26 cellular contexts compared by ENCODE assay signal in genomic region chr11:117169726-117170125, GRCh38.
"Had no signal": no experiment of that assay in that cellular context is flagged by ENCODE, and none has a peak within 500 bp of the region (broad histone marks: within the 10 kb centered on the region; RNA-seq: fewer than 3 reads in every experiment).

No MANE protein-coding gene starts in this region.

- H3K4me3 Mint-ChIP-seq: activated naive CD4-positive, alpha-beta T cell treated with anti-CD3 and anti-CD28 coated beads, Interleukin-2, amount 50 U/mL, for 24 hours; activated naive CD8-positive, alpha-beta T cell treated with anti-CD3 and anti-CD28 coated beads, Interleukin-2, amount 50 U/mL, for 24 hours; endodermal cell; immature natural killer cell; naive thymus-derived CD8-positive, alpha-beta T cell had no signal

- H3K27me3 ChIP-seq: breast epithelium, heart left ventricle, tibial nerve had no signal

- H3K4me1 ChIP-seq: breast epithelium had no signal

- H3K36me3 ChIP-seq: breast epithelium had no signal

- H3K27ac ChIP-seq: breast epithelium, heart left ventricle, WERI-Rb-1 had no signal

- H3K27me3 Mint-ChIP-seq: activated naive CD4-positive, alpha-beta T cell treated with anti-CD3 and anti-CD28 coated beads, Interleukin-2, amount 50 U/mL, for 24 hours; activated naive CD8-positive, alpha-beta T cell treated with anti-CD3 and anti-CD28 coated beads, Interleukin-2, amount 50 U/mL, for 24 hours; naive thymus-derived CD8-positive, alpha-beta T cell had no signal

- DNase-seq: activated CD4-positive, alpha-beta T cell treated with anti-CD3 and anti-CD28 coated beads for 48 hours; activated CD4-positive, alpha-beta T cell treated with anti-CD3 and anti-CD28 coated beads, Interleukin-2, amount 50 U/mL, for 48 hours; activated CD8-positive, alpha-beta memory T cell treated with anti-CD3 and anti-CD28 coated beads, Interleukin-2, amount 50 U/mL, for 48 hours; activated naive CD8-positive, alpha-beta T cell treated with anti-CD3 and anti-CD28 coated beads, Interleukin-2, amount 50 U/mL, for 24 hours; activated T-cell treated with anti-CD3 and anti-CD28 coated beads, Interleukin-2, amount 50 U/mL, for 48 hours; central memory CD4-positive, alpha-beta T cell; endodermal cell; foreskin fibroblast; heart left ventricle; hypothalamus; immature natural killer cell; kidney; left colon; naive thymus-derived CD8-positive, alpha-beta T cell; stimulated activated CD4-positive, alpha-beta T cell treated with anti-CD3 and anti-CD28 coated beads, Interleukin-15, amount 100 ng/mL, for 24 hours; stimulated activated CD4-positive, alpha-beta T cell treated with anti-CD3 and anti-CD28 coated beads, Interleukin-2, amount 100 ng/mL, for 24 hours; stimulated activated naive CD4-positive, alpha-beta T cell; T1000; WERI-Rb-1 had no signal

- ATAC-seq: activated CD4-positive, CD25-positive, alpha-beta regulatory T cell treated with anti-CD3 and anti-CD28 coated beads, Interleukin-2, amount 50 U/mL, for 24 hours; activated naive CD8-positive, alpha-beta T cell treated with anti-CD3 and anti-CD28 coated beads, Interleukin-2, amount 50 U/mL, for 24 hours; esophagus mucosa; heart left ventricle; left colon; naive thymus-derived CD8-positive, alpha-beta T cell; sciatic nerve had no signal

- H3K9me3 Mint-ChIP-seq: activated naive CD4-positive, alpha-beta T cell treated with anti-CD3 and anti-CD28 coated beads, Interleukin-2, amount 50 U/mL, for 24 hours; activated naive CD8-positive, alpha-beta T cell treated with anti-CD3 and anti-CD28 coated beads, Interleukin-2, amount 50 U/mL, for 24 hours; activated T-helper 2 cell treated with anti-CD3 and anti-CD28 coated beads, Interferon-gamma antibody, Interleukin-2, Interleukin-4, amounts not matched to agents 10 μg/mL and 5 μg/mL and 100 μg/mL, durations not matched to agents 14 hours and 24 hours and 36 hours; endodermal cell; immature natural killer cell; naive thymus-derived CD8-positive, alpha-beta T cell had no signal

- H3K4me3 ChIP-seq: breast epithelium, heart left ventricle, tibial nerve had no signal

- H3K9me3 ChIP-seq: breast epithelium, heart left ventricle, tibial nerve had no signal

- FAIRE-seq: kidney had no signal

- H3K27ac Mint-ChIP-seq: activated naive CD8-positive, alpha-beta T cell treated with anti-CD3 and anti-CD28 coated beads, Interleukin-2, amount 50 U/mL, for 24 hours; activated T-helper 2 cell treated with anti-CD3 and anti-CD28 coated beads, Interferon-gamma antibody, Interleukin-2, Interleukin-4, amounts not matched to agents 10 μg/mL and 5 μg/mL and 100 μg/mL, durations not matched to agents 14 hours and 24 hours and 36 hours; endodermal cell had no signal
